ENCODE assay signal across 19 cellular contexts in the genomic region with DNA sequence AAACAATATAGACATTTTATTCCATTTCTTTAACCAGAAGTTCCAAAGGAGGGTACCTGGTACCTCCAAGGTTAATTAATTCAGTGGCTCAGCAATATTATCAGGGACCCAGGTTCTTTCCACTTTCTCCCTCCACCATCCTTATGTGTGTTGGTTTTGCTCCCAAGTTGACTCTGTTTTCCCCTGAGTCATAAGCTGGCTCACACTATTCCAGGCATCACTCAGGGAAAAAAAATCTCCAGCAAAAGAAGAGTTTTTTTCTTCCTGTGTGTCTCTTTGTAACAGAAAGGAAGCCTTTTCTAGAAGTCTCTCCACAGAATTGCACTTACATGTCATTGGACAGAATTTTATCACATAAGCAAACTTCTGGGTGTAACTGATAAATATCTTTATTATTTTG. TPM values are rescaled to one million over a fixed set of nuclear protein-coding genes. Genes with fewer than 3 reads are reported as not detected.
DNase-seq lines count a peak whose midpoint lies in the region; ATAC-seq and TF ChIP-seq lines count a peak whose summit lies in the region.
"Had no signal": no experiment of that assay in that cellular context is flagged by ENCODE, and none has a peak within 500 bp of the region (broad histone marks: within the 10 kb centered on the region; RNA-seq: fewer than 3 reads in every experiment).

No MANE protein-coding gene starts in this region.

- ATAC-seq in heart right ventricle (no peak), GM18520 (IDR thresholded peaks at IDR 0.05; ENCODE audit: unreplicated experiment) (no peak)
- ATAC-seq: esophagus mucosa; naive thymus-derived CD8-positive, alpha-beta T cell; sciatic nerve; stimulated activated naive B cell treated with anti-CD40 and anti-IgM and Interleukin-4, amounts not matched to agents 10 μg/mL and 1 μg/mL and 100 μg/mL, for 72 hours had no signal

- no peak overlapping the region for H3K27ac ChIP-seq in GM23248
- no peak overlapping the region for H3K27ac ChIP-seq in SK-N-SH (ENCODE audit: low read depth in 2 of 2, low read length in 1 of 2)
- no peak overlapping the region for H3K27ac ChIP-seq in heart right ventricle
- H3K27ac ChIP-seq: parathyroid adenoma, thyroid gland had no signal

- DNase-seq in GM23248: peak; percentile 75
- DNase-seq in SK-N-SH: no peak
- peak; percentile 29 for DNase-seq in epithelial cell of esophagus (ENCODE audit: low read depth)
- peak; percentile 22 for DNase-seq in renal cortical epithelial cell (ENCODE audit: low read depth)
- no peak for DNase-seq in anterior cingulate cortex (lab: John Stamatoyannopoulos, UW)
- no peak for DNase-seq in heart right ventricle
- DNase-seq: activated CD4-positive, alpha-beta T cell treated with anti-CD3 and anti-CD28 coated beads, Interleukin-2, amount 10 ng/mL, durations not matched to agents 7 days and 5 days; COR-L47; MV-4-11; naive thymus-derived CD8-positive, alpha-beta T cell; NCI-H446; RPMI8226; stimulated activated naive B cell treated with anti-CD40 and anti-IgM and Interleukin-4, amounts not matched to agents 10 μg/mL and 1 μg/mL and 100 μg/mL, for 72 hours; thyroid gland had no signal

- no peaks in the 10 kb centered on the region for H3K9me2 ChIP-seq in GM23248 (ENCODE audit: insufficient read depth)
- no peaks in the 10 kb centered on the region for H3K9me2 ChIP-seq in SK-N-SH

- in situ Hi-C loops in GM23248 (cut with MboI): loop anchor here (25.0 kb wide), 1 partner anchor 1622 kb away; no protein-coding TSS in a partner anchor

- H3K4me2 ChIP-seq in GM23248 (ENCODE audit: unreplicated experiment): no peak overlapping the region
- H3K4me2 ChIP-seq in SK-N-SH: no peak overlapping the region

- H3K9me3 ChIP-seq in GM23248 (ENCODE audit: low read depth) (no peaks in the 10 kb centered on the region), SK-N-SH (no peaks in the 10 kb centered on the region), heart right ventricle (no peaks in the 10 kb centered on the region)
- H3K9me3 ChIP-seq: HAP-1, thyroid gland had no signal

- H3K9ac ChIP-seq in GM23248: no peak overlapping the region
- no peak overlapping the region for H3K9ac ChIP-seq in SK-N-SH
- H3K9ac ChIP-seq: parathyroid adenoma had no signal

- H3K4me1 ChIP-seq in GM23248 (ENCODE audit: insufficient read depth): peaks cover 9% of the 10 kb centered on the region; the same call in 1 of the 2 replicates
- H3K4me1 ChIP-seq in SK-N-SH (ENCODE audit: control insufficient read depth in 1 of 2, insufficient read depth in 2 of 2, low read depth in 1 of 2, low read length in 1 of 2): peaks cover 0 to 9% of the 10 kb centered on the region in 2 experiments; a peak in 2 of 4 replicates
- peaks cover 0 to 29% (median 7%) of the 10 kb centered on the region in 9 donors for H3K4me1 ChIP-seq in heart right ventricle
- H3K4me1 ChIP-seq: HAP-1, parathyroid adenoma, thyroid gland had no signal

- H3K79me2 ChIP-seq in GM23248 (ENCODE audit: insufficient read depth): no peaks in the 10 kb centered on the region
- no peaks in the 10 kb centered on the region for H3K79me2 ChIP-seq in SK-N-SH (ENCODE audit: insufficient read depth)
- H3K79me2 ChIP-seq: parathyroid adenoma had no signal

- H3K4me3 ChIP-seq in GM23248 (no peak overlapping the region), SK-N-SH (ENCODE audit: low read depth in 2 of 2, low read length in 1 of 2) (no peak overlapping the region), epithelial cell of esophagus (ENCODE audit: low read length) (no peak overlapping the region), heart right ventricle (no peak overlapping the region)
- H3K4me3 ChIP-seq: HAP-1, thyroid gland had no signal

- CTCF ChIA-PET in SK-N-SH (lab: Yijun Ruan, JAX): interaction anchor here (1.2 to 2.4 kb wide), 3 partner anchors 21 to 87 kb away, joined by 3 to 11 read pairs (median 4); no protein-coding TSS in a partner anchor

- H4K20me1 ChIP-seq in GM23248 (ENCODE audit: insufficient read depth) (no peaks in the 10 kb centered on the region), SK-N-SH (ENCODE audit: insufficient read depth) (no peaks in the 10 kb centered on the region)

- TF ChIP-seq CTCF in SK-N-SH (IDR thresholded peaks at IDR 0.05) (no peak), epithelial cell of esophagus (IDR thresholded peaks at IDR 0.05; ENCODE audit: insufficient read depth, low read depth, low read length, missing control alignments) (no peak), heart right ventricle (IDR thresholded peaks at IDR 0.05) (no peak)

- H2AFZ ChIP-seq in GM23248 (no peak overlapping the region), SK-N-SH (ENCODE audit: low read depth) (0 out of 2 replicates have a peak overlapping the region, but pooled peaks have one; percentile 23)
- H2AFZ ChIP-seq: parathyroid adenoma had no signal

- no peaks in the 10 kb centered on the region for H3K36me3 ChIP-seq in GM23248 (ENCODE audit: low read depth)
- H3K36me3 ChIP-seq in SK-N-SH (replicated peaks in 1 of 2; ENCODE audit: control insufficient read depth in 1 of 2, insufficient read depth in 2 of 2, low read length in 1 of 2): no peaks in the 10 kb centered on the region
- H3K36me3 ChIP-seq in heart right ventricle: no peaks in the 10 kb centered on the region
- H3K36me3 ChIP-seq: HAP-1, thyroid gland had no signal

- POLR2A ChIA-PET in SK-N-SH (lab: Yijun Ruan, JAX): no interaction called here

- intact Hi-C loops in heart right ventricle (cut with DNase I): no loop called here

- no peak for TF ChIP-seq EP300 in SK-N-SH (IDR thresholded peaks at IDR 0.05; ENCODE audit: borderline replicate concordance in 1 of 2, low read depth in 1 of 2, low read length in 1 of 2)

- H3F3A ChIP-seq in GM23248 (ENCODE audit: insufficient read depth) (peaks cover 14% of the 10 kb centered on the region), SK-N-SH (replicated peaks; ENCODE audit: insufficient read depth) (peaks cover 4% of the 10 kb centered on the region)

- H3K27me3 ChIP-seq in GM23248 (replicated peaks; ENCODE audit: insufficient read depth) (peaks cover 4% of the 10 kb centered on the region; the same call in 1 of the 2 replicates), SK-N-SH (ENCODE audit: insufficient read depth) (peaks cover 10% of the 10 kb centered on the region; the same call in 1 of the 2 replicates), heart right ventricle (no peaks in the 10 kb centered on the region)
- H3K27me3 ChIP-seq: thyroid gland had no signal

- TF ChIP-seq RAD21 in SK-N-SH (IDR thresholded peaks at IDR 0.05; ENCODE audit: low read length): no peak

TF ChIP-seq in SK-N-SH, 30 proteins besides CTCF, POLR2A, EP300 and RAD21:
- TF ChIP-seq JUND (IDR thresholded peaks at IDR 0.05) (peak; percentile 13; the same call in 1 of the 2 replicates), FOXM1 (IDR thresholded peaks at IDR 0.05; ENCODE audit: low read depth) (no peak), FOSL2 (IDR thresholded peaks at IDR 0.05; ENCODE audit: borderline replicate concordance, low read depth) (peak; percentile 46; the same call in 1 of the 2 replicates), TCF12 (IDR thresholded peaks at IDR 0.05) (no peak), NFIC (IDR thresholded peaks at IDR 0.05; ENCODE audit: borderline replicate concordance) (no peak)

RNA-seq across cellular contexts. Expression of gene GALNT10, which starts 31.2 kb away (rescaled TPM):
- 65.4 and 67.9 TPM in 2 replicates for total RNA-seq in GM23248 (2014; rRNA removed; shearing (Covaris generic))
- polyA plus RNA-seq in GM23248 (2016; fragmentation: Nextera tagmentation; extraction: Ambion mirVana): 23.3 and 28.2 TPM in 2 replicates
- 56.3 and 78.9 TPM in 2 replicates for polyA plus RNA-seq in SK-N-SH (2012; rRNA removed)
- polyA plus RNA-seq in SK-N-SH (2012; cell fraction: cytosol; rRNA removed): 45.8 and 54.1 TPM in 2 replicates
- 43.7 and 69.2 TPM in 2 replicates for polyA plus RNA-seq in SK-N-SH (2012; cell fraction: nucleus; rRNA removed)
- 44.8 and 78.5 TPM in 2 replicates for total RNA-seq in renal cortical epithelial cell
- 10 to 100 TPM in 7 of 10 donors, 1 to 10 TPM in 3; 8.9 to 19.0 (median 12.9) TPM for total RNA-seq in heart right ventricle
- polyA plus RNA-seq in heart right ventricle: 1 to 10 TPM; 3.1 to 5.1 TPM

Comparison
In these comparisons a context has a peak if more than half of its experiments do, and no peak if none do; other contexts are left out.
1. DNase-seq: peak in GM23248 (single experiment), epithelial cell of esophagus (single experiment) and renal cortical epithelial cell (single experiment); none in SK-N-SH (single experiment), anterior cingulate cortex (0 of 58) and heart right ventricle (0 of 2).